8 cellular contexts compared by ENCODE assay signal in the genomic region with DNA sequence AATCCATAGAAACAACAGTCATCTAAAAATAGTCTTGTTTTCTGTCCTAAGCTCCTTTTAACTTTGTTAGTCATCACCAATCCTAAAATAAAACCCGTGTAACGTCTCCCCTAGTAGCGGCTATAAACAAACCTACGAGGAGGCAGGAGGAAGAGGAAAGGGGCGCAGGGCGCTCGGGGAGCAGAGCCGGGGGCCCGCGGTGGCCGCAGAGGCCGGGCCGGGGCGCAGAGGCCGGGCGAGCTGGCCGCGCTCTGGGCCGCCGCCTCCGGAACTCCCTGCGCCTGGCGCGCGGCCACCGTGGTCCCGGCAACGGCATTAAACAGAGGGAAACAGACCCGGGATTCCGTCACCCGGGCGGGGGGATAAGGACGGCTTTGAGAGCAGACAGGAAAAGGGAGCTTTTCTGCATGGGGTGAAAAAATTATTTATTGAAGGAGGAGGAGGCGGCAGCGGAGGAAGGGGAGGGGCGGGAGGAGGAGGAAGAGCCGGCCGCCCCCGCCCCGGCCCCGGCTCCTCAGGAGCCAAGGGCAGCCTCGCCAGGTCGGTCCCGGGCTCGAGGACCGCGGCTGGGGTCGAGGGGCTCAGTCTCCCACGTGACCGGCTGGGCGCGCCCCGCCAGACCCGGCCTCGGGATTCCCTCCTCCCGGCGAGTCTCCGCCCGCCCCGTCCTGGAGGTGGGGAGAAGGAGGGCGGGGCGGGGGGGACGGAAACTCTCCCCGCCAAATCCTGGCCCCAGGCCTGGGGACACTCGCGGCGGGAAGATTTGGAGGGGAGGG. TPM values are rescaled to one million over a fixed set of nuclear protein-coding genes. Genes with fewer than 3 reads are reported as not detected.
DNase-seq lines count a peak whose midpoint lies in the region; ATAC-seq and TF ChIP-seq lines count a peak whose summit lies in the region.

No MANE protein-coding gene starts in this region.

- H3K27ac Mint-ChIP-seq in activated naive CD4-positive, alpha-beta T cell treated with anti-CD3 and anti-CD28 coated beads, Interleukin-2, amount 10 ng/mL, durations not matched to agents 7 days and 5 days: no peak overlapping the region
- H3K27ac Mint-ChIP-seq in natural killer cell treated with Interleukin-12 subunit alpha and Interleukin-12 subunit beta and Interleukin-15 and Interleukin-18, amount 100 ng/mL, for 72 hours: peak overlapping the region in 1 of 2 donors; percentile 68

- H3K27ac ChIP-seq in foreskin keratinocyte: peak overlapping the region; percentile 77

- peak; percentile 61 for ATAC-seq in foreskin keratinocyte
- peak; percentile 41 to 72 for ATAC-seq in natural killer cell treated with Interleukin-12 subunit alpha and Interleukin-12 subunit beta and Interleukin-15 and Interleukin-18, amount 100 ng/mL, for 72 hours
- no peak for ATAC-seq in GM21619 (IDR thresholded peaks at IDR 0.05; ENCODE audit: unreplicated experiment)
- no peak for ATAC-seq in HG03135 (IDR thresholded peaks at IDR 0.05; ENCODE audit: unreplicated experiment)

- peaks cover 47% of the 10 kb centered on the region for H3K27me3 ChIP-seq in foreskin keratinocyte

- CTCF ChIA-PET in activated naive CD4-positive, alpha-beta T cell treated with anti-CD3 and anti-CD28 coated beads, Interleukin-2, amount 10 ng/mL, durations not matched to agents 7 days and 5 days (lab: Charles Lee): interaction anchor here (0.6 to 6.0 kb wide), 6 partner anchors 9 to 135 kb away, joined by 3 to 38 read pairs (median 4); no protein-coding TSS in a partner anchor

- DNase-seq in C1 segment of cervical spinal cord (lab: John Stamatoyannopoulos, UW) (peak in 9 of 14 donors; percentile 23 to 74 (median 44)), HCEC 1CT (peak; percentile 64), NCI-H69 (lab: John Stamatoyannopoulos, UW) (peak; percentile 91), foreskin keratinocyte (peak in 1 of 2 donors; percentile 49)
- DNase-seq in activated naive CD4-positive, alpha-beta T cell treated with anti-CD3 and anti-CD28 coated beads, Interleukin-2, amount 10 ng/mL, durations not matched to agents 7 days and 5 days: peak; percentile 63
- DNase-seq in natural killer cell treated with Interleukin-12 subunit alpha and Interleukin-12 subunit beta and Interleukin-15 and Interleukin-18, amount 100 ng/mL, for 72 hours (ENCODE audit: low spot score): peak; percentile 64

- no peak for TF ChIP-seq CTCF in foreskin keratinocyte (conservative IDR thresholded peaks at IDR 0.05)

- H3K9me3 Mint-ChIP-seq in activated naive CD4-positive, alpha-beta T cell treated with anti-CD3 and anti-CD28 coated beads, Interleukin-2, amount 10 ng/mL, durations not matched to agents 7 days and 5 days: no peaks in the 10 kb centered on the region
- no peaks in the 10 kb centered on the region for H3K9me3 Mint-ChIP-seq in natural killer cell treated with Interleukin-12 subunit alpha and Interleukin-12 subunit beta and Interleukin-15 and Interleukin-18, amount 100 ng/mL, for 72 hours

- H3K4me1 ChIP-seq in foreskin keratinocyte: peaks cover 4% of the 10 kb centered on the region

- peaks cover under 1% of the 10 kb centered on the region for H3K36me3 Mint-ChIP-seq in activated naive CD4-positive, alpha-beta T cell treated with anti-CD3 and anti-CD28 coated beads, Interleukin-2, amount 10 ng/mL, durations not matched to agents 7 days and 5 days
- no peaks in the 10 kb centered on the region for H3K36me3 Mint-ChIP-seq in natural killer cell treated with Interleukin-12 subunit alpha and Interleukin-12 subunit beta and Interleukin-15 and Interleukin-18, amount 100 ng/mL, for 72 hours

- H3K27me3 Mint-ChIP-seq in activated naive CD4-positive, alpha-beta T cell treated with anti-CD3 and anti-CD28 coated beads, Interleukin-2, amount 10 ng/mL, durations not matched to agents 7 days and 5 days: peaks cover 58% of the 10 kb centered on the region
- peaks cover 27 to 36% of the 10 kb centered on the region in 2 donors for H3K27me3 Mint-ChIP-seq in natural killer cell treated with Interleukin-12 subunit alpha and Interleukin-12 subunit beta and Interleukin-15 and Interleukin-18, amount 100 ng/mL, for 72 hours

- peaks cover 41% of the 10 kb centered on the region for H3K4me1 Mint-ChIP-seq in activated naive CD4-positive, alpha-beta T cell treated with anti-CD3 and anti-CD28 coated beads, Interleukin-2, amount 10 ng/mL, durations not matched to agents 7 days and 5 days
- peaks cover 9 to 10% of the 10 kb centered on the region in 2 donors for H3K4me1 Mint-ChIP-seq in natural killer cell treated with Interleukin-12 subunit alpha and Interleukin-12 subunit beta and Interleukin-15 and Interleukin-18, amount 100 ng/mL, for 72 hours (ENCODE audit: low read depth in 2 of 2)

- peak overlapping the region; percentile 73 for H3K4me3 Mint-ChIP-seq in activated naive CD4-positive, alpha-beta T cell treated with anti-CD3 and anti-CD28 coated beads, Interleukin-2, amount 10 ng/mL, durations not matched to agents 7 days and 5 days
- H3K4me3 Mint-ChIP-seq in natural killer cell treated with Interleukin-12 subunit alpha and Interleukin-12 subunit beta and Interleukin-15 and Interleukin-18, amount 100 ng/mL, for 72 hours: peak overlapping the region; percentile 87

RNA-seq across cellular contexts. Expression of a gene that starts 1.9 kb away (rescaled TPM):
- 4.4 and 7.3 TPM in 2 replicates for total RNA-seq in foreskin keratinocyte
- 4.3 and 6.8 TPM in 2 replicates for polyA plus RNA-seq in foreskin keratinocyte
- total RNA-seq in natural killer cell treated with Interleukin-12 subunit alpha and Interleukin-12 subunit beta and Interleukin-15 and Interleukin-18, amount 100 ng/mL, for 72 hours: 10 to 100 TPM; 22.3 to 34.4 TPM

Comparison
In these comparisons a context has a peak if more than half of its experiments do, and no peak if none do; other contexts are left out.
1. ATAC-seq: peak in foreskin keratinocyte (single experiment) and natural killer cell treated with Interleukin-12 subunit alpha and Interleukin-12 subunit beta and Interleukin-15 and Interleukin-18, amount 100 ng/mL, for 72 hours (2 of 2); none in GM21619 (single experiment) and HG03135 (single experiment).